Comparison of ENCODE assay signal across 27 cellular contexts in the genomic region with DNA sequence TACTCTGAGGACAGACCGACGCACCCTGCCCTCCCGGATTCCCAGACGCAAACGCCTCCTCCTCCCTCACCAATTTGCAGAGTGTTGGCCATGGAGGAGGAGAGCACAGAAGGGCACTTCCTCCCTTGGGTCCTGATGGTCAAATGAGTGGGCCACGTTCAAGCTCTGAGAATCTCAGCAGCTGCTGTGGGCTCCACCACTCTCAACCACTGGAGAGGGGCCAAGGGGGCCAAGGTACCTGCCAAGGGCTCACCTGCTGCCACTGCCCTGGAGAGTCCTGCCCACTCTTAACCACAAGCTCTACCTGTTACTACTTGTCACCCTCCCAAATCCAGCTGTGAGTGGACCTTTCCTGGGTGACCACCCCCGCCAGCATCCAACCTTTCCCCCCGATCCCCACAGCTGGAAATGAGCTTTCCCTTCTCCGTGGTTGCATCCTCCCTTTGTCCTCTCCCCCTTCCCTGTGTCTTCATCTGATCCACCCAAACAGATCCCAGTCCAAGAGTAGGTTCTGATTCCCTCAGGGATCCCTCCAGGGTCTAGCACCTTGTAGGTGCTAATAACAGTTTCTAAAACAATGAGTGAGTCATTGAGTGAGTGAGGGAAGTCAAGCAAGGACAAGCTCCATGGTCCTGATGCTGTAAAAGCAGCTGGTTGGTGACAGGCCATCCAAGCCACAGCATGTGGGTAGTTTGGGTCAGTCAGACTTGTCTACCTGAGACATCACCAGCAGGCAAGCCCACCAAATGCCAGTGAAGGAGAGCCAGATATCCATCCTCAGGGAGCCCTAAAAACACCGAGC.
"Had no signal": no experiment of that assay in that cellular context is flagged by ENCODE, and none has a peak within 500 bp of the region (broad histone marks: within the 10 kb centered on the region; RNA-seq: fewer than 3 reads in every experiment).

No MANE protein-coding gene starts in this region.

- H3K4me3 ChIP-seq: breast epithelium, colonic mucosa, dorsolateral prefrontal cortex, esophagus squamous epithelium, gastroesophageal sphincter, heart left ventricle, mucosa of descending colon, sigmoid colon, smooth muscle cell, vagina had no signal

- H3K36me3 Mint-ChIP-seq: activated naive CD8-positive, alpha-beta T cell treated with anti-CD3 and anti-CD28 coated beads for 36 hours; stimulated activated naive B cell treated with anti-CD40 and anti-IgM and Interleukin-4, amounts not matched to agents 10 μg/mL and 1 μg/mL and 100 μg/mL, for 72 hours; WTC11 had no signal

- H3K9me3 Mint-ChIP-seq: activated naive CD8-positive, alpha-beta T cell treated with anti-CD3 and anti-CD28 coated beads for 36 hours; effector memory CD8-positive, alpha-beta T cell; nephron progenitor cell; stimulated activated naive B cell treated with anti-CD40 and anti-IgM and Interleukin-4, amounts not matched to agents 10 μg/mL and 1 μg/mL and 100 μg/mL, for 72 hours; WTC11 had no signal

- FAIRE-seq: astrocyte, keratinocyte, TTC549 had no signal

- ATAC-seq: activated CD4-positive, alpha-beta T cell treated with anti-CD3 and anti-CD28 coated beads for 36 hours; effector memory CD8-positive, alpha-beta T cell; gastroesophageal sphincter; heart left ventricle; left colon; mucosa of descending colon; WTC11 had no signal

- H3K9me3 ChIP-seq: breast epithelium, colonic mucosa, esophagus squamous epithelium, gastroesophageal sphincter, heart left ventricle, mucosa of descending colon, sigmoid colon, vagina had no signal

- H3K27me3 ChIP-seq: breast epithelium, colonic mucosa, heart left ventricle, sigmoid colon, vagina had no signal

- H3K4me3 Mint-ChIP-seq: activated CD4-positive, alpha-beta T cell treated with anti-CD3 and anti-CD28 coated beads for 36 hours; activated naive CD8-positive, alpha-beta T cell treated with anti-CD3 and anti-CD28 coated beads for 36 hours; effector memory CD8-positive, alpha-beta T cell; nephron progenitor cell; stimulated activated naive B cell treated with anti-CD40 and anti-IgM and Interleukin-4, amounts not matched to agents 10 μg/mL and 1 μg/mL and 100 μg/mL, for 72 hours; WTC11 had no signal

- H3K4me1 Mint-ChIP-seq: activated CD4-positive, alpha-beta T cell treated with anti-CD3 and anti-CD28 coated beads for 36 hours; activated naive CD8-positive, alpha-beta T cell treated with anti-CD3 and anti-CD28 coated beads for 36 hours had no signal

- DNase-seq: activated CD4-positive, alpha-beta T cell treated with anti-CD3 and anti-CD28 coated beads for 36 hours; activated CD4-positive, alpha-beta T cell treated with anti-CD3 and anti-CD28 coated beads, Interleukin-2, amount 50 U/mL, for 4 hours; activated naive CD4-positive, alpha-beta T cell treated with Interleukin-2 at 50 U/mL for 16 hours; activated naive CD8-positive, alpha-beta T cell treated with anti-CD3 and anti-CD28 coated beads for 36 hours; activated T-cell treated with anti-CD3 and anti-CD28 coated beads, Interleukin-2, amount 50 U/mL, for 48 hours; colonic mucosa; dorsolateral prefrontal cortex; effector memory CD8-positive, alpha-beta T cell; esophagus squamous epithelium; heart left ventricle; left colon; mesenchymal stem cell; mucosa of descending colon; nephron progenitor cell; occipital lobe; sigmoid colon; stimulated activated CD4-positive, alpha-beta T cell treated with anti-CD3 and anti-CD28 coated beads, Interleukin-15, amount 100 ng/mL, for 24 hours; stimulated activated naive B cell treated with anti-CD40 and anti-IgM and Interleukin-4, amounts not matched to agents 10 μg/mL and 1 μg/mL and 100 μg/mL, for 72 hours; trophoblast cell had no signal

- H3K36me3 ChIP-seq: breast epithelium, colonic mucosa, esophagus squamous epithelium, gastroesophageal sphincter, heart left ventricle, sigmoid colon, vagina had no signal

- H3K27ac Mint-ChIP-seq: activated CD4-positive, alpha-beta T cell treated with anti-CD3 and anti-CD28 coated beads for 36 hours; activated naive CD8-positive, alpha-beta T cell treated with anti-CD3 and anti-CD28 coated beads for 36 hours; effector memory CD8-positive, alpha-beta T cell; nephron progenitor cell; stimulated activated naive B cell treated with anti-CD40 and anti-IgM and Interleukin-4, amounts not matched to agents 10 μg/mL and 1 μg/mL and 100 μg/mL, for 72 hours; WTC11 had no signal

- H3K4me1 ChIP-seq: breast epithelium, colonic mucosa, sigmoid colon, vagina had no signal

- H3K4me2 ChIP-seq: smooth muscle cell had no signal

- H3K27ac ChIP-seq: breast epithelium, colonic mucosa, dorsolateral prefrontal cortex, esophagus squamous epithelium, gastroesophageal sphincter, heart left ventricle, sigmoid colon, vagina had no signal
